Comparison of ENCODE assay signal across 8 cellular contexts in genomic region chr22:29581799-29582198, GRCh38. TPM values are rescaled to one million over a fixed set of nuclear protein-coding genes. Genes with fewer than 3 reads are reported as not detected.
DNase-seq lines count a peak whose midpoint lies in the region; ATAC-seq and TF ChIP-seq lines count a peak whose summit lies in the region.

No MANE protein-coding gene starts in this region.

- peaks cover 4% of the 10 kb centered on the region for H3K36me3 Mint-ChIP-seq in stimulated activated effector memory CD8-positive, alpha-beta T cell treated with anti-CD3 and anti-CD28 coated beads, Interleukin-12 subunit alpha, Interleukin-12 subunit beta, amount 100 ng/mL, for 72 hours

- H3K9me3 ChIP-seq in SK-N-SH: no peaks in the 10 kb centered on the region
- peaks cover 0 to 5% (median 0%) of the 10 kb centered on the region in 4 donors for H3K9me3 ChIP-seq in tibial nerve

- no peak for TF ChIP-seq EP300 in SK-N-SH (IDR thresholded peaks at IDR 0.05; ENCODE audit: borderline replicate concordance in 1 of 2, low read depth in 1 of 2, low read length in 1 of 2)
- no peak for TF ChIP-seq EP300 in tibial nerve (IDR thresholded peaks at IDR 0.05)

- H3K36me3 ChIP-seq in SK-N-SH (replicated peaks in 1 of 2; ENCODE audit: control insufficient read depth in 1 of 2, insufficient read depth in 2 of 2, low read length in 1 of 2) (no peaks in the 10 kb centered on the region), tibial nerve (peaks cover 0 to 9% (median 0%) of the 10 kb centered on the region in 3 donors)

- no peak overlapping the region for H3K9ac ChIP-seq in SK-N-SH

- WGBS in SK-N-SH (ENCODE audit: low lambda C conversion rate): 80% methylated on average over 12 of the region's 12 CpGs
- WGBS in tibial nerve, 2 donors: 89 to 90% methylated on average over 12 of the region's 12 CpGs

- no peak overlapping the region for H2AFZ ChIP-seq in SK-N-SH (ENCODE audit: low read depth)

- no peaks in the 10 kb centered on the region for H3F3A ChIP-seq in SK-N-SH (replicated peaks; ENCODE audit: insufficient read depth)

- H3K4me1 ChIP-seq in SK-N-SH (ENCODE audit: control insufficient read depth in 1 of 2, insufficient read depth in 2 of 2, low read depth in 1 of 2, low read length in 1 of 2) (peaks cover 0 to 7% of the 10 kb centered on the region in 2 experiments; a peak in 1 of 4 replicates), tibial nerve (peaks cover 0 to 16% (median 0%) of the 10 kb centered on the region in 4 donors)

- H3K4me3 ChIP-seq in SK-N-SH (ENCODE audit: low read depth in 2 of 2, low read length in 1 of 2): peak overlapping the region in 1 of 2 experiments; percentile 95; a peak in 2 of 4 replicates
- H3K4me3 ChIP-seq in coronary artery: peak overlapping the region; percentile 87
- no peak overlapping the region for H3K4me3 ChIP-seq in tibial nerve

- DNase-seq in SK-N-SH (no peak), NCI-H526 treated with DMSO at 0.1 percent for 48 hours (lab: John Stamatoyannopoulos, UW) (peak; percentile 30), coronary artery (ENCODE audit: low spot score) (no peak), posterior cingulate gyrus (no peak), tibial nerve (ENCODE audit: low spot score in 2 of 2) (no peak)
- no peak for DNase-seq in stimulated activated effector memory CD8-positive, alpha-beta T cell treated with anti-CD3 and anti-CD28 coated beads, Interleukin-12 subunit alpha, Interleukin-12 subunit beta, amount 100 ng/mL, for 72 hours (ENCODE audit: low spot score in 2 of 2)

- H4K20me1 ChIP-seq in SK-N-SH (ENCODE audit: insufficient read depth): no peaks in the 10 kb centered on the region

- TF ChIP-seq CTCF in SK-N-SH (IDR thresholded peaks at IDR 0.05): no peak
- no peak for TF ChIP-seq CTCF in coronary artery (IDR thresholded peaks at IDR 0.05)
- TF ChIP-seq CTCF in tibial nerve (IDR thresholded peaks at IDR 0.05): no peak

- CTCF ChIA-PET in SK-N-SH (lab: Yijun Ruan, JAX): no interaction called here

- H3K4me3 Mint-ChIP-seq in stimulated activated effector memory CD8-positive, alpha-beta T cell treated with anti-CD3 and anti-CD28 coated beads, Interleukin-12 subunit alpha, Interleukin-12 subunit beta, amount 100 ng/mL, for 72 hours: peak overlapping the region; percentile 86

- H3K4me2 ChIP-seq in SK-N-SH: peak overlapping the region; percentile 94

- peaks cover 21% of the 10 kb centered on the region for H3K4me1 Mint-ChIP-seq in stimulated activated effector memory CD8-positive, alpha-beta T cell treated with anti-CD3 and anti-CD28 coated beads, Interleukin-12 subunit alpha, Interleukin-12 subunit beta, amount 100 ng/mL, for 72 hours

- H3K79me2 ChIP-seq in SK-N-SH (ENCODE audit: insufficient read depth): peaks cover 9% of the 10 kb centered on the region; the same call in 1 of the 2 replicates

- no peaks in the 10 kb centered on the region for H3K9me2 ChIP-seq in SK-N-SH

- peak overlapping the region; percentile 91 for H3K27ac Mint-ChIP-seq in stimulated activated effector memory CD8-positive, alpha-beta T cell treated with anti-CD3 and anti-CD28 coated beads, Interleukin-12 subunit alpha, Interleukin-12 subunit beta, amount 100 ng/mL, for 72 hours

- H3K27ac ChIP-seq in SK-N-SH (ENCODE audit: low read depth in 2 of 2, low read length in 1 of 2) (no peak overlapping the region), coronary artery (no peak overlapping the region), tibial nerve (no peak overlapping the region)

- no peak for TF ChIP-seq POLR2A in tibial nerve (IDR thresholded peaks at IDR 0.05)

- intact Hi-C loops in posterior cingulate gyrus (cut with DNase I): no loop called here

- no peaks in the 10 kb centered on the region for H3K27me3 ChIP-seq in SK-N-SH (ENCODE audit: insufficient read depth)
- no peaks in the 10 kb centered on the region for H3K27me3 ChIP-seq in tibial nerve

- TF ChIP-seq RAD21 in SK-N-SH (IDR thresholded peaks at IDR 0.05; ENCODE audit: low read length): no peak

- no peaks in the 10 kb centered on the region for H3K9me3 Mint-ChIP-seq in stimulated activated effector memory CD8-positive, alpha-beta T cell treated with anti-CD3 and anti-CD28 coated beads, Interleukin-12 subunit alpha, Interleukin-12 subunit beta, amount 100 ng/mL, for 72 hours

- POLR2A ChIA-PET in SK-N-SH (lab: Yijun Ruan, JAX): interaction anchor here (2.4 kb wide), 1 partner anchor 28 kb away, joined by 16 read pairs; the partner anchor contains the start of gene THOC5

- ATAC-seq in SK-N-SH treated with all-trans-retinoic acid at 6 μM for 48 hours (no peak), GM19397 (IDR thresholded peaks at IDR 0.05; ENCODE audit: unreplicated experiment) (no peak)
- ATAC-seq in stimulated activated effector memory CD8-positive, alpha-beta T cell treated with anti-CD3 and anti-CD28 coated beads, Interleukin-12 subunit alpha, Interleukin-12 subunit beta, amount 100 ng/mL, for 72 hours: no peak

TF ChIP-seq in SK-N-SH, 30 proteins besides CTCF, POLR2A, EP300 and RAD21:
- no peak for TF ChIP-seq RCOR1 (IDR thresholded peaks at IDR 0.05; ENCODE audit: low read length)

TF ChIP-seq in SK-N-SH treated with all-trans-retinoic acid at 6 μM for 48 hours, 23 proteins besides CTCF, POLR2A, EP300 and RAD21 (continues in another document):
- no peak for TF ChIP-seq POU6F1 (CRISPR knock-in tag; IDR thresholded peaks at IDR 0.05; ENCODE audit: borderline replicate concordance, low read depth)
- no peak for TF ChIP-seq ISL1 (CRISPR knock-in tag; IDR thresholded peaks at IDR 0.05)
- no peak for TF ChIP-seq CSRNP3 (CRISPR knock-in tag; IDR thresholded peaks at IDR 0.05)
- no peak for TF ChIP-seq ARNTL (CRISPR knock-in tag; IDR thresholded peaks at IDR 0.05; ENCODE audit: borderline replicate concordance, low read depth)
- TF ChIP-seq RARB (CRISPR knock-in tag; IDR thresholded peaks at IDR 0.05): no peak
- TF ChIP-seq TOX (CRISPR knock-in tag; IDR thresholded peaks at IDR 0.05; ENCODE audit: borderline replicate concordance): no peak
- TF ChIP-seq CREB5 (CRISPR knock-in tag; IDR thresholded peaks at IDR 0.05; ENCODE audit: low read depth): no peak

RNA-seq across cellular contexts. Expression of gene NIPSNAP1, which starts 0.9 kb away (rescaled TPM):
- 86.3 and 109 TPM in 2 replicates for polyA plus RNA-seq in SK-N-SH (2012; rRNA removed)
- polyA plus RNA-seq in SK-N-SH (2012; cell fraction: cytosol; rRNA removed): 79.9 and 94.6 TPM in 2 replicates
- polyA plus RNA-seq in SK-N-SH (2012; cell fraction: nucleus; rRNA removed): 71.3 and 88.5 TPM in 2 replicates
- total RNA-seq in tibial nerve: 10 to 100 TPM in 3 of 4 donors, 1 to 10 TPM in 1; 9.0 to 38.5 (median 11.8) TPM

RNA-seq across cellular contexts. Expression of gene NF2, which starts 21.6 kb away (rescaled TPM):
- 43.8 and 44.1 TPM in 2 replicates for polyA plus RNA-seq in SK-N-SH (2012; rRNA removed)
- polyA plus RNA-seq in SK-N-SH (2012; cell fraction: cytosol; rRNA removed): 43.2 and 47.6 TPM in 2 replicates
- polyA plus RNA-seq in SK-N-SH (2012; cell fraction: nucleus; rRNA removed): 25.8 and 32.0 TPM in 2 replicates
- 10 to 100 TPM; 24.9 to 39.0 (median 28.8) TPM for total RNA-seq in tibial nerve

RNA-seq across cellular contexts. Expression of gene THOC5, which starts 28.2 kb away (rescaled TPM):
- polyA plus RNA-seq in SK-N-SH (2012; rRNA removed): 95.9 and 141 TPM in 2 replicates
- 64.7 and 68.6 TPM in 2 replicates for polyA plus RNA-seq in SK-N-SH (2012; cell fraction: cytosol; rRNA removed)
- 373 and 391 TPM in 2 replicates for polyA plus RNA-seq in SK-N-SH (2012; cell fraction: nucleus; rRNA removed)
- total RNA-seq in tibial nerve: 10 to 100 TPM; 31.2 to 65.9 (median 50.3) TPM
